ENCODE assay signal across 8 cellular contexts in genomic region chr10:89861584-89862287, GRCh38.
A peak's percentile ranks its signal among the peaks of the same experiment; 100 is the strongest.
DNase-seq lines count a peak whose midpoint lies in the region; ATAC-seq and TF ChIP-seq lines count a peak whose summit lies in the region.

No MANE protein-coding gene starts in this region.

- H2AFZ ChIP-seq in osteoblast (ENCODE audit: low read length), result no peak overlapping the region
- no peak overlapping the region for H2AFZ ChIP-seq in OCI-LY7 (ENCODE audit: low read length)

- H3K4me1 ChIP-seq in osteoblast (ENCODE audit: insufficient read depth, low read length) (peaks cover 23% of the 10 kb centered on the region), OCI-LY7 (ENCODE audit: insufficient read depth, low read length, poor library complexity, severe bottlenecking) (no peaks in the 10 kb centered on the region)

- H3K9me2 ChIP-seq in OCI-LY7 (ENCODE audit: insufficient read depth, low read length), result no peaks in the 10 kb centered on the region

- H3K4me2 ChIP-seq in osteoblast (ENCODE audit: insufficient read depth, low read length) (peak overlapping the region; percentile 78), OCI-LY7 (ENCODE audit: low read length) (no peak overlapping the region)

- no peaks in the 10 kb centered on the region for H3K79me2 ChIP-seq in osteoblast (ENCODE audit: insufficient read depth, low read length)
- H3K79me2 ChIP-seq in OCI-LY7 (ENCODE audit: insufficient read depth, low read depth, low read length), result no peaks in the 10 kb centered on the region

- BruUV-seq in OCI-LY7 (replicated peaks; lab: Mats Ljungman, UMichigan), result no TSS peak

- CTCF ChIA-PET in OCI-LY7 (lab: Charles Lee; ENCODE audit: unreplicated experiment), result no interaction called here

- H3K27ac ChIP-seq in osteoblast (ENCODE audit: low read depth, low read length) (peak overlapping the region; percentile 71), OCI-LY7 (ENCODE audit: low read depth, low read length, poor library complexity, severe bottlenecking) (no peak overlapping the region)

- no peaks in the 10 kb centered on the region for H3K27me3 ChIP-seq in osteoblast (ENCODE audit: insufficient read depth, low read length)

- H4K20me1 ChIP-seq in osteoblast (ENCODE audit: insufficient read depth, low read length) (no peaks in the 10 kb centered on the region), OCI-LY7 (ENCODE audit: insufficient read depth, low read length) (no peaks in the 10 kb centered on the region)

- POLR2A ChIA-PET in OCI-LY7 (lab: Charles Lee), result interaction anchor here (0.7 to 0.8 kb wide), 2 partner anchors 112 to 183 kb away, joined by 3 read pairs; no protein-coding TSS in a partner anchor

- DNase-seq in GM04503 (ENCODE audit: low read depth) (peak; percentile 16), HS-5 (ENCODE audit: low read depth) (peak; percentile 46), osteoblast (ENCODE audit: insufficient read length, low spot score, missing footprints) (peak; percentile 73), DMS114 treated with DMSO at 0.1 percent for 48 hours (lab: John Stamatoyannopoulos, UW; ENCODE audit: unreplicated experiment) (no peak), OCI-LY7 (ENCODE audit: low spot score) (no peak), medulla oblongata (ENCODE audit: extremely low spot score) (no peak)
- DNase-seq in activated naive CD4-positive, alpha-beta T cell treated with anti-CD3 and anti-CD28 coated beads, Interleukin-2, amount 50 U/mL, for 16 hours, result peak; percentile 46

- intact Hi-C loops in OCI-LY7 (cut with micrococcal nuclease; ENCODE audit: unreplicated experiment), result no loop called here

- TF ChIP-seq CTCF in osteoblast (IDR thresholded peaks at IDR 0.05; ENCODE audit: extremely low read depth, low read depth, low read length) (no peak), OCI-LY7 (conservative IDR thresholded peaks at IDR 0.05; ENCODE audit: low read length) (no peak)

- no peaks in the 10 kb centered on the region for H3K9me3 ChIP-seq in osteoblast (ENCODE audit: low read depth, low read length)
- H3K9me3 ChIP-seq in OCI-LY7 (ENCODE audit: low read length), result no peaks in the 10 kb centered on the region

- ATAC-seq in HG03139 (IDR thresholded peaks at IDR 0.05; ENCODE audit: unreplicated experiment), result no peak

- H3K36me3 ChIP-seq in osteoblast (ENCODE audit: insufficient read depth, low read length), result no peaks in the 10 kb centered on the region
- H3K36me3 ChIP-seq in OCI-LY7 (ENCODE audit: insufficient read depth, low read length), result no peaks in the 10 kb centered on the region

- H3K4me3 ChIP-seq in osteoblast (ENCODE audit: insufficient read depth, low read length) (peak overlapping the region; percentile 60), OCI-LY7 (ENCODE audit: low read depth, low read length, poor library complexity, severe bottlenecking) (no peak overlapping the region)

Comparison
In these comparisons a context has a peak if more than half of its experiments do, and no peak if none do; other contexts are left out.
1. DNase-seq: peak in GM04503 (single experiment), HS-5 (single experiment), activated naive CD4-positive, alpha-beta T cell treated with anti-CD3 and anti-CD28 coated beads, Interleukin-2, amount 50 U/mL, for 16 hours (single experiment) and osteoblast (single experiment); none in DMS114 treated with DMSO at 0.1 percent for 48 hours (single experiment), OCI-LY7 (single experiment) and medulla oblongata (single experiment).